1 cellular context compared by ENCODE assay signal in genomic region chr21:45072166-45072962, GRCh38.
TF ChIP-seq lines count a peak whose summit lies in the region.

No MANE protein-coding gene starts in this region.

TF ChIP-seq in HEK293, 187 proteins besides CTCF, POLR2A, EP300 and RAD21 (continued from another document):
- no peak for TF ChIP-seq ZBTB6 (tag by site-specific recombination; IDR thresholded peaks at IDR 0.05)
- no peak for TF ChIP-seq ZNF37A (tag by site-specific recombination; IDR thresholded peaks at IDR 0.05)
- TF ChIP-seq PATZ1 (tag by site-specific recombination; IDR thresholded peaks at IDR 0.05) = no peak
